ENCODE assay signal across 9 cellular contexts in genomic region chr9:14096182-14096922, GRCh38.
DNase-seq lines count a peak whose midpoint lies in the region; ATAC-seq lines count a peak whose summit lies in the region.
"Had no signal": no experiment of that assay in that cellular context is flagged by ENCODE, and none has a peak within 500 bp of the region (broad histone marks: within the 10 kb centered on the region; RNA-seq: fewer than 3 reads in every experiment).

No MANE protein-coding gene starts in this region.

- DNase-seq in LHCN-M2 (ENCODE audit: low read depth) (peak; percentile 70), iPS DF 4.7 (ENCODE audit: extremely low read depth, low spot score) (peak; percentile 25), DMS 273 (lab: John Stamatoyannopoulos, UW; ENCODE audit: unreplicated experiment) (no peak)
- DNase-seq in activated CD4-positive, alpha-beta T cell treated with anti-CD3 and anti-CD28 coated beads for 48 hours = no peak
- DNase-seq: activated B cell treated with CpG ODN at 0.5 μM for 24 hours had no signal

- peaks cover 0 to 15% (median 0%) of the 10 kb centered on the region in 5 donors for H3K36me3 ChIP-seq in subcutaneous abdominal adipose tissue (ENCODE audit: control insufficient read depth in 5 of 5, insufficient read depth in 5 of 5, low read length in 5 of 5)

- H3K9ac ChIP-seq in subcutaneous abdominal adipose tissue (ENCODE audit: low read length in 5 of 5) = peak overlapping the region in 4 of 5 donors; percentile 0 to 37 (median 26)

- H3K4me3 ChIP-seq in subcutaneous abdominal adipose tissue (ENCODE audit: low read depth in 1 of 5, low read length in 5 of 5) = peak overlapping the region; percentile 29 to 56 (median 49)

- H3K27ac ChIP-seq in adipose tissue (ENCODE audit: low read depth, low read length) = peak overlapping the region; percentile 72
- H3K27ac ChIP-seq in subcutaneous abdominal adipose tissue (ENCODE audit: low read depth, low read length) = peak overlapping the region; percentile 74

- no peaks in the 10 kb centered on the region for H3K9me3 ChIP-seq in subcutaneous abdominal adipose tissue (ENCODE audit: control insufficient read depth in 5 of 5, low read length in 5 of 5)

- H3K27me3 ChIP-seq in subcutaneous abdominal adipose tissue (ENCODE audit: control insufficient read depth in 5 of 5, insufficient read depth in 4 of 5, low read length in 5 of 5) = no peaks in the 10 kb centered on the region

- WGBS in adipose tissue, 3 donors = 10 to 39% (median 33%) methylated on average over 15 of the region's 15 CpGs

- ATAC-seq in GM21717 (IDR thresholded peaks at IDR 0.05; ENCODE audit: unreplicated experiment) (no peak), HG03442 (IDR thresholded peaks at IDR 0.05; ENCODE audit: unreplicated experiment) (no peak)

- peaks cover 5 to 47% (median 37%) of the 10 kb centered on the region in 5 donors for H3K4me1 ChIP-seq in subcutaneous abdominal adipose tissue (ENCODE audit: control insufficient read depth in 5 of 5, insufficient read depth in 5 of 5, low read length in 5 of 5)

Comparison
In these comparisons a context has a peak if more than half of its experiments do, and no peak if none do; other contexts are left out.
1. DNase-seq: peak in LHCN-M2 (single experiment) and iPS DF 4.7 (single experiment); none in DMS 273 (single experiment) and activated CD4-positive, alpha-beta T cell treated with anti-CD3 and anti-CD28 coated beads for 48 hours (single experiment).